In genomic region chrX:153059191-153060094, GRCh38 we compare ENCODE assay signal across 22 cellular contexts. TPM values are rescaled to one million over a fixed set of nuclear protein-coding genes. Genes with fewer than 3 reads are reported as not detected.
DNase-seq lines count a peak whose midpoint lies in the region; FAIRE-seq and TF ChIP-seq lines count a peak whose summit lies in the region.
"Had no signal": no experiment of that assay in that cellular context is flagged by ENCODE, and none has a peak within 500 bp of the region (broad histone marks: within the 10 kb centered on the region; RNA-seq: fewer than 3 reads in every experiment).

No MANE protein-coding gene starts in this region.

- no peaks in the 10 kb centered on the region for H3K79me2 ChIP-seq in astrocyte (ENCODE audit: insufficient read depth, low read length)

- H3K9ac ChIP-seq in BLaER1: no peak overlapping the region
- H3K9ac ChIP-seq in astrocyte (ENCODE audit: low read length): no peak overlapping the region
- H3K9ac ChIP-seq in neuronal stem cell (ENCODE audit: low read depth, low read length, poor library complexity): no peak overlapping the region

- H3K4me2 ChIP-seq in BLaER1 (0 out of 2 replicates have a peak overlapping the region, but pooled peaks have one; percentile 0), astrocyte (ENCODE audit: low read length) (no peak overlapping the region), neuronal stem cell (ENCODE audit: insufficient read depth, low read length, poor library complexity, severe bottlenecking) (no peak overlapping the region)
- H3K4me2 ChIP-seq: A549 had no signal

- H4K20me1 ChIP-seq in BLaER1 (no peaks in the 10 kb centered on the region), astrocyte (ENCODE audit: insufficient read depth, low read length) (no peaks in the 10 kb centered on the region)

- TF ChIP-seq CTCF in astrocyte (IDR thresholded peaks at IDR 0.05; ENCODE audit: insufficient read depth, low read depth, low read length): no peak

- no peak overlapping the region for H3K27ac ChIP-seq in BLaER1
- no peak overlapping the region for H3K27ac ChIP-seq in astrocyte (ENCODE audit: low read depth, low read length)
- H3K27ac ChIP-seq in neuronal stem cell (replicated peaks; ENCODE audit: low read length): no peak overlapping the region
- H3K27ac ChIP-seq: A549 had no signal

- no peak overlapping the region for H3K18ac ChIP-seq in neuronal stem cell (ENCODE audit: low read length)

- peaks cover 68% of the 10 kb centered on the region for H3K27me3 ChIP-seq in BLaER1
- peaks cover 4% of the 10 kb centered on the region for H3K27me3 ChIP-seq in astrocyte (ENCODE audit: insufficient read depth, low read length)
- H3K27me3 ChIP-seq in neuronal stem cell (ENCODE audit: control insufficient read depth in 3 of 3, insufficient read depth in 3 of 3, low read depth in 1 of 3, low read length in 3 of 3): peaks cover 0 to 40% (median 0%) of the 10 kb centered on the region in 3 experiments

- no peak for DNase-seq in astrocyte (ENCODE audit: low read depth)
- DNase-seq in neuronal stem cell (ENCODE audit: low spot score): no peak
- no peak for DNase-seq in Kasumi-1 (lab: John Stamatoyannopoulos, UW)
- DNase-seq in occipital lobe (lab: John Stamatoyannopoulos, UW): no peak
- DNase-seq in medulla oblongata (ENCODE audit: extremely low spot score): no peak
- DNase-seq: 8988T; ACHN; AML-193; BE2C; C1 segment of cervical spinal cord; Calu3; CD4-positive, alpha-beta memory T cell; COR-L47; DMS53; DMS79 treated with DMSO at 0.1 percent for 48 hours; GOT3; HCEC 1CT had no signal

- H3K27me3 Mint-ChIP-seq in astrocyte (ENCODE audit: low read depth, unreplicated experiment): peaks cover 14% of the 10 kb centered on the region

- no peak overlapping the region for H2BK15ac ChIP-seq in neuronal stem cell (ENCODE audit: low read length)

- no peaks in the 10 kb centered on the region for H3K79me1 ChIP-seq in neuronal stem cell (ENCODE audit: low read depth, low read length)

- no peak overlapping the region for H3K4me3 Mint-ChIP-seq in astrocyte (ENCODE audit: unreplicated experiment)
- H3K4me3 Mint-ChIP-seq: CD4-positive, alpha-beta memory T cell had no signal

- peak overlapping the region; percentile 3 for H3K14ac ChIP-seq in neuronal stem cell (ENCODE audit: low read length)

- H3K9me3 ChIP-seq in BLaER1: peaks cover 15% of the 10 kb centered on the region
- H3K9me3 ChIP-seq in astrocyte (ENCODE audit: insufficient read depth, low read depth, low read length): no peaks in the 10 kb centered on the region
- H3K9me3 ChIP-seq in neuronal stem cell (replicated peaks in 1 of 2; ENCODE audit: control insufficient read depth in 2 of 2, insufficient read depth in 1 of 2, low read depth in 1 of 2, low read length in 2 of 2): no peaks in the 10 kb centered on the region
- H3K9me3 ChIP-seq: A549, BE2C had no signal

- H3K4ac ChIP-seq in neuronal stem cell (ENCODE audit: low read length): no peak overlapping the region

- H3K9me3 Mint-ChIP-seq in astrocyte (ENCODE audit: unreplicated experiment): no peaks in the 10 kb centered on the region
- H3K9me3 Mint-ChIP-seq: CD4-positive, alpha-beta memory T cell had no signal

- H2BK5ac ChIP-seq in neuronal stem cell (ENCODE audit: low read length): no peak overlapping the region

- no CpG with 5 or more reads among the region's 18 CpGs for WGBS in neuronal stem cell (ENCODE audit: extremely low coverage in 2 of 2, insufficient read length in 2 of 2, insufficient replicate concordance in 1 of 2), 2 donors

- H3K4me1 ChIP-seq in BLaER1 (peaks cover 6% of the 10 kb centered on the region; the same call in 1 of the 2 replicates), astrocyte (ENCODE audit: insufficient read depth, low read length) (no peaks in the 10 kb centered on the region), neuronal stem cell (ENCODE audit: control insufficient read depth in 2 of 2, insufficient read depth in 1 of 2, low read depth in 1 of 2, low read length in 2 of 2) (peaks cover 0 to 7% of the 10 kb centered on the region in 2 donors)
- H3K4me1 ChIP-seq: BE2C had no signal

- no peaks in the 10 kb centered on the region for H3K36me3 ChIP-seq in BLaER1
- no peaks in the 10 kb centered on the region for H3K36me3 ChIP-seq in astrocyte (ENCODE audit: insufficient read depth, low read length)
- H3K36me3 ChIP-seq in neuronal stem cell (replicated peaks in 1 of 2; ENCODE audit: control insufficient read depth in 2 of 2, insufficient read depth in 2 of 2, low read length in 2 of 2): no peaks in the 10 kb centered on the region
- H3K36me3 ChIP-seq: BE2C had no signal

- peak; percentile 87 for FAIRE-seq in astrocyte (lab: Jason Lieb, UNC)
- FAIRE-seq: A549, G401.6, GM12892, H54 had no signal

- no peak overlapping the region for H2AK5ac ChIP-seq in neuronal stem cell (ENCODE audit: low read depth, low read length)

- no peak overlapping the region for H2BK120ac ChIP-seq in neuronal stem cell (ENCODE audit: low read depth, low read length)

- no peak overlapping the region for H4K8ac ChIP-seq in neuronal stem cell (ENCODE audit: low read depth, low read length)

- H2BK12ac ChIP-seq in neuronal stem cell (ENCODE audit: low read length): no peak overlapping the region

- no peaks in the 10 kb centered on the region for H3K4me1 Mint-ChIP-seq in astrocyte (ENCODE audit: low read depth, unreplicated experiment)
- H3K4me1 Mint-ChIP-seq: CD4-positive, alpha-beta memory T cell had no signal

- no peaks in the 10 kb centered on the region for H3K36me3 Mint-ChIP-seq in astrocyte (ENCODE audit: low read depth, unreplicated experiment)
- H3K36me3 Mint-ChIP-seq: CD4-positive, alpha-beta memory T cell had no signal

- H2AFZ ChIP-seq in astrocyte (ENCODE audit: low read depth, low read length) (no peak overlapping the region), neuronal stem cell (ENCODE audit: low read length) (no peak overlapping the region)

- no peak overlapping the region for H3K4me3 ChIP-seq in BLaER1
- H3K4me3 ChIP-seq in astrocyte (ENCODE audit: insufficient read depth, low read depth, low read length): no peak overlapping the region
- no peak overlapping the region for H3K4me3 ChIP-seq in neuronal stem cell (ENCODE audit: low read length in 2 of 2)
- H3K4me3 ChIP-seq: A549 had no signal

- no peak overlapping the region for H3K23ac ChIP-seq in neuronal stem cell (ENCODE audit: low read depth, low read length, poor library complexity)

- no peak overlapping the region for H3K27ac Mint-ChIP-seq in astrocyte (ENCODE audit: unreplicated experiment)
- H3K27ac Mint-ChIP-seq: CD4-positive, alpha-beta memory T cell had no signal

- H4K91ac ChIP-seq in neuronal stem cell (ENCODE audit: low read depth, low read length, poor library complexity): no peak overlapping the region

RNA-seq across cellular contexts. Expression of gene PNMA3, which starts 3.2 kb away (rescaled TPM):
- total RNA-seq in astrocyte (0.82 and 0.93 TPM in 2 replicates), occipital lobe (11.5 TPM)
- polyA plus RNA-seq in neuronal stem cell (2013, experiment 1 of 2): 4.7 TPM
- 4.5 TPM for polyA plus RNA-seq in neuronal stem cell (2013, experiment 2 of 2)
- total RNA-seq: Calu3 had no signal

RNA-seq across cellular contexts. Expression of gene PNMA6A, which starts 12.8 kb away (rescaled TPM):
- total RNA-seq in astrocyte: 1.9 and 2.0 TPM in 2 replicates
- polyA plus RNA-seq in neuronal stem cell (2013, experiment 1 of 2): 3.2 TPM
- polyA plus RNA-seq in neuronal stem cell (2013, experiment 2 of 2): 3.0 TPM
- 18.1 TPM for total RNA-seq in occipital lobe
